Comparison of ENCODE assay signal across 18 cellular contexts in genomic region chr9:35522189-35522588, GRCh38. TPM values are rescaled to one million over a fixed set of nuclear protein-coding genes. Genes with fewer than 3 reads are reported as not detected.
A peak's percentile ranks its signal among the peaks of the same experiment; 100 is the strongest.
DNase-seq lines count a peak whose midpoint lies in the region; FAIRE-seq and TF ChIP-seq lines count a peak whose summit lies in the region.
"Had no signal": no experiment of that assay in that cellular context is flagged by ENCODE, and none has a peak within 500 bp of the region (broad histone marks: within the 10 kb centered on the region; RNA-seq: fewer than 3 reads in every experiment).

No MANE protein-coding gene starts in this region.

- H2AFZ ChIP-seq in osteoblast (ENCODE audit: low read length): no peak overlapping the region
- H2AFZ ChIP-seq: PC-9 had no signal

- H3K9me3 ChIP-seq in AG04450 (ENCODE audit: control insufficient read depth, insufficient read depth, low read length) (no peaks in the 10 kb centered on the region), osteoblast (ENCODE audit: low read depth, low read length) (no peaks in the 10 kb centered on the region)
- H3K9me3 ChIP-seq: suprapubic skin had no signal

- CTCF ChIA-PET in AG04450 (lab: Charles Lee): interaction anchor here (0.7 to 2.1 kb wide), 5 partner anchors 14 to 82 kb away, joined by 3 to 12 read pairs (median 4); no protein-coding TSS in a partner anchor

- H3K4me1 ChIP-seq in osteoblast (ENCODE audit: insufficient read depth, low read length): peaks cover 73% of the 10 kb centered on the region

- no peak for DNase-seq in AG04450 (ENCODE audit: low read depth, low spot score)
- DNase-seq in M059J (ENCODE audit: low read depth): peak; percentile 36
- no peak for DNase-seq in epithelial cell of proximal tubule (ENCODE audit: low read depth)
- peak; percentile 65 for DNase-seq in osteoblast (ENCODE audit: insufficient read length, low spot score, missing footprints)
- no peak for DNase-seq in NCI-H446 (lab: John Stamatoyannopoulos, UW)
- DNase-seq in ecto neural progenitor cell (ENCODE audit: low spot score): no peak
- no peak for DNase-seq in SIG-M5 treated with dmso at 0.1 percent for 504 hours (lab: John Stamatoyannopoulos, UW; ENCODE audit: unreplicated experiment)
- no peak for DNase-seq in HTR-8/SVneo (ENCODE audit: insufficient read length, low spot score)
- DNase-seq: amniotic stem cell; CD4-positive, CD25-positive, alpha-beta regulatory T cell; KG1; nucleus accumbens; PC-9; stimulated activated CD4-positive, alpha-beta T cell treated with anti-CD3 and anti-CD28 coated beads, Interleukin-4, amount 100 ng/mL, for 4 hours; T-helper 9 cell had no signal

- no peaks in the 10 kb centered on the region for H3K27me3 ChIP-seq in AG04450 (ENCODE audit: control insufficient read depth, insufficient read depth, low read length)
- no peaks in the 10 kb centered on the region for H3K27me3 ChIP-seq in osteoblast (ENCODE audit: insufficient read depth, low read length)
- H3K27me3 ChIP-seq: suprapubic skin had no signal

- peak; percentile 29 for TF ChIP-seq CTCF in AG04450 (IDR thresholded peaks at IDR 0.05; ENCODE audit: low read depth, low read length)
- TF ChIP-seq CTCF in epithelial cell of proximal tubule (conservative IDR thresholded peaks at IDR 0.05; ENCODE audit: low read depth, low read length): peak; percentile 49
- TF ChIP-seq CTCF in osteoblast (IDR thresholded peaks at IDR 0.05; ENCODE audit: extremely low read depth, low read depth, low read length): peak; percentile 42

- H4K20me1 ChIP-seq in osteoblast (ENCODE audit: insufficient read depth, low read length): peaks cover 4% of the 10 kb centered on the region

- H3K36me3 ChIP-seq in osteoblast (ENCODE audit: insufficient read depth, low read length): no peaks in the 10 kb centered on the region
- H3K36me3 ChIP-seq: suprapubic skin had no signal

- POLR2A ChIA-PET in AG04450 (lab: Yijun Ruan, JAX): interaction anchor here (1.2 kb wide), 1 partner anchor 30 kb away, joined by 5 read pairs; no protein-coding TSS in a partner anchor

- peak overlapping the region; percentile 84 for H3K27ac ChIP-seq in AG04450 (ENCODE audit: low read depth, low read length)
- peak overlapping the region; percentile 97 for H3K27ac ChIP-seq in osteoblast (ENCODE audit: low read depth, low read length)
- H3K27ac ChIP-seq: PC-9, suprapubic skin had no signal

- no peak for FAIRE-seq in HTR-8/SVneo (lab: Jason Lieb, UNC)
- FAIRE-seq: H54, islet of Langerhans had no signal

- H3K4me3 ChIP-seq in AG04450 (ENCODE audit: low read depth, low read length) (no peak overlapping the region), epithelial cell of proximal tubule (ENCODE audit: low read depth, low read length) (no peak overlapping the region), osteoblast (ENCODE audit: insufficient read depth, low read length) (no peak overlapping the region)
- H3K4me3 ChIP-seq: PC-9, suprapubic skin had no signal

- peak overlapping the region; percentile 23 for H3K4me2 ChIP-seq in osteoblast (ENCODE audit: insufficient read depth, low read length)
- H3K4me2 ChIP-seq: PC-9 had no signal

- peaks cover 82% of the 10 kb centered on the region for H3K79me2 ChIP-seq in osteoblast (ENCODE audit: insufficient read depth, low read length)

RNA-seq across cellular contexts. Expression of gene RUSC2, which starts 32.3 kb away (rescaled TPM):
- polyA plus RNA-seq in AG04450 (2011; rRNA removed): 17.4 and 19.3 TPM in 2 replicates
- 81.7 and 106 TPM in 2 replicates for polyA minus RNA-seq in AG04450 (2011; rRNA and poly(A)+ RNA removed)
- total RNA-seq in M059J (2014; rRNA removed; shearing (Covaris generic)): 11.5 and 24.3 TPM in 2 replicates
- total RNA-seq in epithelial cell of proximal tubule (18.9 and 21.7 TPM in 2 replicates), osteoblast (25.0 and 28.6 TPM in 2 replicates)

Comparison
In these comparisons a context has a peak if more than half of its experiments do, and no peak if none do; other contexts are left out.
1. DNase-seq: peak in M059J (single experiment) and osteoblast (single experiment); none in AG04450 (single experiment), epithelial cell of proximal tubule (single experiment), NCI-H446 (0 of 2), ecto neural progenitor cell (single experiment), SIG-M5 treated with dmso at 0.1 percent for 504 hours (single experiment) and HTR-8/SVneo (single experiment).
2. Peak in every context shown above with its lines, with median percentiles within 50 percentile points of each other: CTCF ChIP-seq.